ENCODE assay signal across 10 cellular contexts in genomic region chr2:238284802-238285515, GRCh38. TPM values are rescaled to one million over a fixed set of nuclear protein-coding genes. Genes with fewer than 3 reads are reported as not detected.
DNase-seq lines count a peak whose midpoint lies in the region; ATAC-seq and TF ChIP-seq lines count a peak whose summit lies in the region.
"Had no signal": no experiment of that assay in that cellular context is flagged by ENCODE, and none has a peak within 500 bp of the region (broad histone marks: within the 10 kb centered on the region; RNA-seq: fewer than 3 reads in every experiment).

No MANE protein-coding gene starts in this region.

- peaks cover 4% of the 10 kb centered on the region for H3K27me3 Mint-ChIP-seq in nephron progenitor cell (ENCODE audit: low read depth, poor library complexity)

- H3K27ac ChIP-seq in RWPE1 (peak overlapping the region; percentile 97), esophagus muscularis mucosa (replicated peaks in 1 of 4) (peak overlapping the region; percentile 92 to 98 (median 94)), upper lobe of right lung (peak overlapping the region; percentile 97)

- H3K4me3 Mint-ChIP-seq in nephron progenitor cell = no peak overlapping the region

- no peaks in the 10 kb centered on the region for H3K9me3 Mint-ChIP-seq in nephron progenitor cell

- H3K9me3 ChIP-seq in esophagus muscularis mucosa (no peaks in the 10 kb centered on the region), upper lobe of right lung (no peaks in the 10 kb centered on the region)

- H3K36me3 ChIP-seq in esophagus muscularis mucosa = no peaks in the 10 kb centered on the region
- H3K36me3 ChIP-seq in upper lobe of right lung = no peaks in the 10 kb centered on the region

- H3K27me3 ChIP-seq in esophagus muscularis mucosa (no peaks in the 10 kb centered on the region), upper lobe of right lung (no peaks in the 10 kb centered on the region)

- ATAC-seq in upper lobe of right lung (no peak), HG02973 (IDR thresholded peaks at IDR 0.05; ENCODE audit: unreplicated experiment) (no peak), HG03520 (IDR thresholded peaks at IDR 0.05; ENCODE audit: unreplicated experiment) (no peak)

- peaks cover 72% of the 10 kb centered on the region for H3K4me1 Mint-ChIP-seq in nephron progenitor cell

- TF ChIP-seq POLR2A in esophagus muscularis mucosa (IDR thresholded peaks at IDR 0.05; ENCODE audit: low read depth) = no peak

- WGBS in esophagus muscularis mucosa = 77% methylated on average over 10 of the region's 11 CpGs

- H3K27ac Mint-ChIP-seq in nephron progenitor cell = peak overlapping the region; percentile 94

- DNase-seq in RWPE1 (ENCODE audit: low spot score) (no peak), esophagus muscularis mucosa (ENCODE audit: extremely low spot score) (no peak), nephron progenitor cell (no peak), upper lobe of right lung (no peak), head of caudate nucleus (no peak)
- DNase-seq: MM.1S; stimulated activated CD4-positive, alpha-beta T cell treated with anti-CD3 and anti-CD28 coated beads, Interleukin-4, amount 100 ng/mL, for 4 hours; T-helper 1 cell had no signal

- CTCF ChIA-PET in RWPE1 (lab: Yijun Ruan, JAX) = interaction anchor here (0.6 to 0.7 kb wide), 2 partner anchors 10 to 628 kb away, joined by 3 read pairs; no protein-coding TSS in a partner anchor

- POLR2A ChIA-PET in RWPE1 (lab: Yijun Ruan, JAX; ENCODE audit: low non-redundant PET) = no interaction called here

- H3K36me3 Mint-ChIP-seq in nephron progenitor cell (ENCODE audit: low read depth) = peaks cover 6% of the 10 kb centered on the region

- TF ChIP-seq CTCF in RWPE1 (conservative IDR thresholded peaks at IDR 0.05; ENCODE audit: low read depth) (no peak), esophagus muscularis mucosa (IDR thresholded peaks at IDR 0.05) (no peak), nephron progenitor cell (IDR thresholded peaks at IDR 0.05) (no peak), upper lobe of right lung (IDR thresholded peaks at IDR 0.05) (no peak)

- TF ChIP-seq EP300 in esophagus muscularis mucosa (IDR thresholded peaks at IDR 0.05) = no peak

- intact Hi-C loops in esophagus muscularis mucosa (cut with DNase I) = no loop called here
- intact Hi-C loops in upper lobe of right lung (cut with DNase I) = no loop called here
- intact Hi-C loops in head of caudate nucleus (cut with DNase I) = no loop called here

- peak overlapping the region in 3 of 4 donors; percentile 23 to 87 (median 79) for H3K4me3 ChIP-seq in esophagus muscularis mucosa
- no peak overlapping the region for H3K4me3 ChIP-seq in upper lobe of right lung

- peaks cover 55 to 88% (median 83%) of the 10 kb centered on the region in 4 donors for H3K4me1 ChIP-seq in esophagus muscularis mucosa
- peaks cover 43% of the 10 kb centered on the region for H3K4me1 ChIP-seq in upper lobe of right lung

RNA-seq across cellular contexts. Expression of gene PER2, which starts 3.5 kb away (rescaled TPM):
- 10 to 100 TPM in 3 of 4 donors, 1 to 10 TPM in 1; 9.1 to 13.1 (median 11.1) TPM for total RNA-seq in esophagus muscularis mucosa
- 22.7 TPM for total RNA-seq in upper lobe of right lung

RNA-seq across cellular contexts. Expression of gene TRAF3IP1, which starts 35.4 kb away (rescaled TPM):
- 10 to 100 TPM; 19.9 to 38.6 (median 23.6) TPM for total RNA-seq in esophagus muscularis mucosa
- 20.8 TPM for total RNA-seq in upper lobe of right lung

RNA-seq across cellular contexts. Expression of gene HES6, which starts 45.1 kb away (rescaled TPM):
- total RNA-seq in esophagus muscularis mucosa (10 to 100 TPM; 10.2 to 17.0 (median 11.2) TPM), upper lobe of right lung (7.3 TPM)
